Comparison of ENCODE assay signal across 8 cellular contexts in genomic region chr9:121743441-121744001, GRCh38.
A peak's percentile ranks its signal among the peaks of the same experiment; 100 is the strongest.
DNase-seq lines count a peak whose midpoint lies in the region; ATAC-seq and TF ChIP-seq lines count a peak whose summit lies in the region.

No MANE protein-coding gene starts in this region.

- H3K36me3 ChIP-seq in liver (ENCODE audit: control insufficient read depth in 4 of 4, insufficient read depth in 3 of 4, low read depth in 1 of 4, low read length in 3 of 4), result no peaks in the 10 kb centered on the region
- H3K36me3 ChIP-seq in thoracic aorta, result no peaks in the 10 kb centered on the region

- WGBS in liver, result 16% methylated on average over 15 of the region's 15 CpGs

- H3K4me1 ChIP-seq in liver (ENCODE audit: control insufficient read depth in 4 of 4, insufficient read depth in 4 of 4, low read length in 3 of 4) (peaks cover 0 to 28% (median 16%) of the 10 kb centered on the region in 4 donors), thoracic aorta (ENCODE audit: control insufficient read depth in 1 of 2, low read depth in 2 of 2) (peaks cover 49 to 95% of the 10 kb centered on the region in 2 donors)

- H3K9ac ChIP-seq in liver (ENCODE audit: low read depth in 1 of 2, low read length in 2 of 2), result peak overlapping the region; percentile 39 to 66

- TF ChIP-seq CTCF in liver (IDR thresholded peaks at IDR 0.05; ENCODE audit: low read depth, low read length, missing input control), result peak; percentile 64
- TF ChIP-seq CTCF in thoracic aorta (IDR thresholded peaks at IDR 0.05), result peak; percentile 13

- TF ChIP-seq RAD21 in liver (IDR thresholded peaks at IDR 0.05), result peak; percentile 67 to 75

- ATAC-seq in thoracic aorta (ENCODE audit: insufficient number of reproducible peaks, low FRiP score, low read depth) (peak; percentile 73), GM18519 (IDR thresholded peaks at IDR 0.05; ENCODE audit: low FRiP score, unreplicated experiment) (no peak), HG03280 (IDR thresholded peaks at IDR 0.05; ENCODE audit: unreplicated experiment) (no peak)

- peak overlapping the region; percentile 78 to 88 for H3K27ac ChIP-seq in liver (ENCODE audit: low read depth in 1 of 2, low read length in 2 of 2)
- H3K27ac ChIP-seq in thoracic aorta, result peak overlapping the region; percentile 83 to 94

- H3K9me3 ChIP-seq in liver (ENCODE audit: control insufficient read depth in 4 of 4, low read length in 3 of 4) (no peaks in the 10 kb centered on the region), thoracic aorta (no peaks in the 10 kb centered on the region)

- DNase-seq in C1 segment of cervical spinal cord (lab: John Stamatoyannopoulos, UW) (peak in 12 of 14 donors; percentile 40 to 90 (median 60)), NCI-H460 (ENCODE audit: extremely low read depth, low read depth) (peak; percentile 82), dermis microvascular lymphatic vessel endothelial cell (ENCODE audit: low read depth in 2 of 2) (peak; percentile 83 to 93), thoracic aorta (ENCODE audit: low spot score) (peak; percentile 62), NCI-H2171 treated with DMSO at 0.1 percent for 48 hours (lab: John Stamatoyannopoulos, UW) (no peak)

- H3K27me3 ChIP-seq in liver (ENCODE audit: control insufficient read depth in 4 of 4, insufficient read depth in 4 of 4, low read length in 3 of 4) (no peaks in the 10 kb centered on the region), thoracic aorta (replicated peaks; ENCODE audit: insufficient read depth) (no peaks in the 10 kb centered on the region)

- peak overlapping the region; percentile 68 to 80 (median 79) for H3K4me3 ChIP-seq in liver (ENCODE audit: low read depth in 1 of 3, low read length in 3 of 3)
- H3K4me3 ChIP-seq in thoracic aorta, result peak overlapping the region; percentile 77

TF ChIP-seq in liver, 16 proteins besides CTCF, POLR2A, EP300 and RAD21:
- TF ChIP-seq YY1 (IDR thresholded peaks at IDR 0.05), result peak; percentile 82
- no peak for TF ChIP-seq NR2F2 (IDR thresholded peaks at IDR 0.05)
- TF ChIP-seq EGR1 (IDR thresholded peaks at IDR 0.05; ENCODE audit: low read depth in 2 of 2), result peak in 1 of 2 donors; percentile 53
- TF ChIP-seq HNF4A (conservative IDR thresholded peaks at IDR 0.05), result peak; percentile 29 to 57
- TF ChIP-seq ATF3 (IDR thresholded peaks at IDR 0.05), result no peak
- peak; percentile 80 for TF ChIP-seq FOXA2 (IDR thresholded peaks at IDR 0.05)
- no peak for TF ChIP-seq ZBTB33 (IDR thresholded peaks at IDR 0.05)
- peak; percentile 83 for TF ChIP-seq FOXA1 (IDR thresholded peaks at IDR 0.05)
- TF ChIP-seq HNF4G (IDR thresholded peaks at IDR 0.05), result no peak
- peak in 1 of 2 donors; percentile 34 for TF ChIP-seq JUND (IDR thresholded peaks at IDR 0.05)
- peak; percentile 100 for TF ChIP-seq MAX (IDR thresholded peaks at IDR 0.05)
- TF ChIP-seq TAF1 (conservative IDR thresholded peaks at IDR 0.05), result peak; percentile 49
- TF ChIP-seq SP1 (IDR thresholded peaks at IDR 0.05), result peak; percentile 60
- peak; percentile 71 for TF ChIP-seq REST (IDR thresholded peaks at IDR 0.05)
- TF ChIP-seq GABPA (IDR thresholded peaks at IDR 0.05 in 1 of 2, conservative IDR thresholded peaks at IDR 0.05 in 1 of 2), result no peak
- peak; percentile 42 to 68 for TF ChIP-seq RXRA (IDR thresholded peaks at IDR 0.05)
